Comparison of ENCODE assay signal across 1 cellular context in genomic region chr5:97192580-97193421, GRCh38.
A peak's percentile ranks its signal among the peaks of the same experiment; 100 is the strongest.
TF ChIP-seq lines count a peak whose summit lies in the region.

No MANE protein-coding gene starts in this region.

TF ChIP-seq in HEK293, 187 proteins besides CTCF, POLR2A, EP300 and RAD21 (continued from another document):
- TF ChIP-seq ZNF341 (tag by site-specific recombination; IDR thresholded peaks at IDR 0.05; ENCODE audit: low read depth) (peak; percentile 49), ZNF140 (tag by site-specific recombination; IDR thresholded peaks at IDR 0.05) (no peak), ZNF549 (tag by site-specific recombination; IDR thresholded peaks at IDR 0.05) (no peak), OSR2 (tag by site-specific recombination; IDR thresholded peaks at IDR 0.05) (peak; percentile 38; the same call in 1 of the 2 replicates), ZBTB48 (tag by site-specific recombination; IDR thresholded peaks at IDR 0.05) (peak; percentile 13; the same call in 1 of the 2 replicates), MZF1 (tag by site-specific recombination; IDR thresholded peaks at IDR 0.05; ENCODE audit: borderline replicate concordance) (0 out of 2 replicates have a peak, but pooled peaks have one; percentile 12), ZIC2 (tag by site-specific recombination; IDR thresholded peaks at IDR 0.05) (peak; percentile 85), SETDB1 (IDR thresholded peaks at IDR 0.05; ENCODE audit: insufficient read length, low read length) (peak; percentile 60), GLI4 (tag by site-specific recombination; IDR thresholded peaks at IDR 0.05) (no peak), GLIS1 (tag by site-specific recombination; IDR thresholded peaks at IDR 0.05) (peak; percentile 76), ZNF366 (tag by site-specific recombination; conservative IDR thresholded peaks at IDR 0.05) (no peak), ZSCAN30 (tag by site-specific recombination; IDR thresholded peaks at IDR 0.05) (0 out of 2 replicates have a peak, but pooled peaks have one; percentile 13), ZSCAN16 (tag by site-specific recombination; IDR thresholded peaks at IDR 0.05) (no peak), SCRT2 (tag by site-specific recombination; IDR thresholded peaks at IDR 0.05) (peak; percentile 51; the same call in 1 of the 2 replicates), ZBTB8A (tag by site-specific recombination; IDR thresholded peaks at IDR 0.05) (peak; percentile 80), AEBP2 (tag by site-specific recombination; IDR thresholded peaks at IDR 0.05; ENCODE audit: borderline replicate concordance) (no peak), WT1 (tag by site-specific recombination; IDR thresholded peaks at IDR 0.05) (peak; percentile 82), ZSCAN23 (tag by site-specific recombination; IDR thresholded peaks at IDR 0.05) (no peak), REST (tag by site-specific recombination; IDR thresholded peaks at IDR 0.05) (no peak), KLF16 (tag by site-specific recombination; IDR thresholded peaks at IDR 0.05) (no peak), ZNF449 (tag by site-specific recombination; IDR thresholded peaks at IDR 0.05) (no peak), ZNF518A (tag by site-specific recombination; conservative IDR thresholded peaks at IDR 0.05; ENCODE audit: low read depth) (no peak), MYNN (tag by site-specific recombination; IDR thresholded peaks at IDR 0.05; ENCODE audit: borderline replicate concordance) (no peak), ZNF16 (tag by site-specific recombination; IDR thresholded peaks at IDR 0.05; ENCODE audit: low read depth) (no peak), ZNF501 (tag by site-specific recombination; IDR thresholded peaks at IDR 0.05) (no peak), ZNF169 (tag by site-specific recombination; IDR thresholded peaks at IDR 0.05) (no peak), ZNF2 (tag by site-specific recombination; IDR thresholded peaks at IDR 0.05) (no peak), ZNF510 (tag by site-specific recombination; IDR thresholded peaks at IDR 0.05; ENCODE audit: insufficient replicate concordance) (peak; percentile 95), ZNF394 (tag by site-specific recombination; IDR thresholded peaks at IDR 0.05; ENCODE audit: borderline replicate concordance) (no peak), TRIM28 (IDR thresholded peaks at IDR 0.05; ENCODE audit: borderline replicate concordance, low read length) (peak; percentile 83; the same call in 1 of the 2 replicates), KLF1 (tag by site-specific recombination; IDR thresholded peaks at IDR 0.05) (no peak), FEZF1 (tag by site-specific recombination; IDR thresholded peaks at IDR 0.05) (0 out of 2 replicates have a peak, but pooled peaks have one; percentile 11)
- TF ChIP-seq, protein P1, sequence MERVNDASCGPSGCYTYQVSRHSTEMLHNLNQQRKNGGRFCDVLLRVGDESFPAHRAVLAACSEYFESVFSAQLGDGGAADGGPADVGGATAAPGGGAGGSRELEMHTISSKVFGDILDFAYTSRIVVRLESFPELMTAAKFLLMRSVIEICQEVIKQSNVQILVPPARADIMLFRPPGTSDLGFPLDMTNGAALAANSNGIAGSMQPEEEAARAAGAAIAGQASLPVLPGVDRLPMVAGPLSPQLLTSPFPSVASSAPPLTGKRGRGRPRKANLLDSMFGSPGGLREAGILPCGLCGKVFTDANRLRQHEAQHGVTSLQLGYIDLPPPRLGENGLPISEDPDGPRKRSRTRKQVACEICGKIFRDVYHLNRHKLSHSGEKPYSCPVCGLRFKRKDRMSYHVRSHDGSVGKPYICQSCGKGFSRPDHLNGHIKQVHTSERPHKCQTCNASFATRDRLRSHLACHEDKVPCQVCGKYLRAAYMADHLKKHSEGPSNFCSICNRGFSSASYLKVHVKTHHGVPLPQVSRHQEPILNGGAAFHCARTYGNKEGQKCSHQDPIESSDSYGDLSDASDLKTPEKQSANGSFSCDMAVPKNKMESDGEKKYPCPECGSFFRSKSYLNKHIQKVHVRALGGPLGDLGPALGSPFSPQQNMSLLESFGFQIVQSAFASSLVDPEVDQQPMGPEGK (tag by site-specific recombination; IDR thresholded peaks at IDR 0.05), result no peak
- TF ChIP-seq, protein P2, sequence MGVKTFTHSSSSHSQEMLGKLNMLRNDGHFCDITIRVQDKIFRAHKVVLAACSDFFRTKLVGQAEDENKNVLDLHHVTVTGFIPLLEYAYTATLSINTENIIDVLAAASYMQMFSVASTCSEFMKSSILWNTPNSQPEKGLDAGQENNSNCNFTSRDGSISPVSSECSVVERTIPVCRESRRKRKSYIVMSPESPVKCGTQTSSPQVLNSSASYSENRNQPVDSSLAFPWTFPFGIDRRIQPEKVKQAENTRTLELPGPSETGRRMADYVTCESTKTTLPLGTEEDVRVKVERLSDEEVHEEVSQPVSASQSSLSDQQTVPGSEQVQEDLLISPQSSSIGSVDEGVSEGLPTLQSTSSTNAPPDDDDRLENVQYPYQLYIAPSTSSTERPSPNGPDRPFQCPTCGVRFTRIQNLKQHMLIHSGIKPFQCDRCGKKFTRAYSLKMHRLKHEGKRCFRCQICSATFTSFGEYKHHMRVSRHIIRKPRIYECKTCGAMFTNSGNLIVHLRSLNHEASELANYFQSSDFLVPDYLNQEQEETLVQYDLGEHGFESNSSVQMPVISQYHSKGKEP (tag by site-specific recombination; IDR thresholded peaks at IDR 0.05), result 0 out of 2 replicates have a peak, but pooled peaks have one; percentile 4
- TF ChIP-seq, protein P3, sequence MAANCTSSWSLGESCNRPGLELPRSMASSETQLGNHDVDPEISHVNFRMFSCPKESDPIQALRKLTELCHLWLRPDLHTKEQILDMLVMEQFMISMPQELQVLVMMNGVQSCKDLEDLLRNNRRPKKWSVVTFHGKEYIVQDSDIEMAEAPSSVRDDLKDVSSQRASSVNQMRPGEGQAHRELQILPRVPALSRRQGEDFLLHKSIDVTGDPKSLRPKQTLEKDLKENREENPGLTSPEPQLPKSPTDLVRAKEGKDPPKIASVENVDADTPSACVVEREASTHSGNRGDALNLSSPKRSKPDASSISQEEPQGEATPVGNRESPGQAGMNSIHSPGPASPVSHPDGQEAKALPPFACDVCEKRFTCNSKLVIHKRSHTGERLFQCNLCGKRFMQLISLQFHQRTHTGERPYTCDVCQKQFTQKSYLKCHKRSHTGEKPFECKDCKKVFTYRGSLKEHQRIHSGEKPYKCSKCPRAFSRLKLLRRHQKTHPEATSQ (tag by site-specific recombination; IDR thresholded peaks at IDR 0.05), result no peak
TF ChIP-seq in HEK293: peak in this region for 23.
